Comparison of ENCODE assay signal across 8 cellular contexts in genomic region chr2:25161055-25161781, GRCh38. TPM values are rescaled to one million over a fixed set of nuclear protein-coding genes. Genes with fewer than 3 reads are reported as not detected.
DNase-seq lines count a peak whose midpoint lies in the region; ATAC-seq and TF ChIP-seq lines count a peak whose summit lies in the region.

No MANE protein-coding gene starts in this region.

- no peak overlapping the region for H3K4me3 ChIP-seq in MG63

- no peaks in the 10 kb centered on the region for H3K9me3 ChIP-seq in MG63

- TF ChIP-seq CTCF in GM13976 (IDR thresholded peaks at IDR 0.05; ENCODE audit: borderline replicate concordance, control extremely low read depth, extremely low read depth, insufficient read depth, missing control alignments): no peak

- peak; percentile 66 for DNase-seq in GM13976 (ENCODE audit: low spot score)
- peak; percentile 39 for DNase-seq in activated CD4-positive, CD25-positive, alpha-beta regulatory T cell treated with anti-CD3 and anti-CD28 coated beads, Interleukin-2, amount 50 U/mL, for 16 hours (ENCODE audit: low read depth, low spot score)
- peak in 1 of 2 donors; percentile 51 for DNase-seq in central memory CD8-positive, alpha-beta T cell (ENCODE audit: low spot score in 2 of 2)
- peak; percentile 64 for DNase-seq in mucosa of gallbladder (ENCODE audit: low spot score)
- DNase-seq in stimulated activated effector memory CD8-positive, alpha-beta T cell treated with anti-CD3 and anti-CD28 coated beads, Interleukin-12 subunit alpha, Interleukin-12 subunit beta, amount 100 ng/mL, for 72 hours (ENCODE audit: low spot score in 2 of 2): peak; percentile 42 to 67
- no peak for DNase-seq in NCI-H345 treated with DMSO at 0.1 percent for 48 hours (lab: John Stamatoyannopoulos, UW; ENCODE audit: unreplicated experiment)
- no peak for DNase-seq in MG63

- no peaks in the 10 kb centered on the region for H3K9me3 Mint-ChIP-seq in central memory CD8-positive, alpha-beta T cell
- H3K9me3 Mint-ChIP-seq in stimulated activated effector memory CD8-positive, alpha-beta T cell treated with anti-CD3 and anti-CD28 coated beads, Interleukin-12 subunit alpha, Interleukin-12 subunit beta, amount 100 ng/mL, for 72 hours: no peaks in the 10 kb centered on the region

- H3K36me3 Mint-ChIP-seq in central memory CD8-positive, alpha-beta T cell (ENCODE audit: insufficient read depth): peaks cover 5% of the 10 kb centered on the region
- H3K36me3 Mint-ChIP-seq in stimulated activated effector memory CD8-positive, alpha-beta T cell treated with anti-CD3 and anti-CD28 coated beads, Interleukin-12 subunit alpha, Interleukin-12 subunit beta, amount 100 ng/mL, for 72 hours: peaks cover 12% of the 10 kb centered on the region

- no peaks in the 10 kb centered on the region for H3K36me3 ChIP-seq in MG63

- peaks cover 2% of the 10 kb centered on the region; the same call in 1 of the 2 replicates for H3K27me3 ChIP-seq in MG63

- H3K27me3 Mint-ChIP-seq in central memory CD8-positive, alpha-beta T cell: peaks cover 2% of the 10 kb centered on the region

- ATAC-seq in central memory CD8-positive, alpha-beta T cell (replicated peaks; ENCODE audit: extremely low read depth, poor library complexity, severe bottlenecking): peak; percentile 43
- ATAC-seq in stimulated activated effector memory CD8-positive, alpha-beta T cell treated with anti-CD3 and anti-CD28 coated beads, Interleukin-12 subunit alpha, Interleukin-12 subunit beta, amount 100 ng/mL, for 72 hours: peak; percentile 82
- ATAC-seq in HG03139 (IDR thresholded peaks at IDR 0.05; ENCODE audit: unreplicated experiment): no peak

- in situ Hi-C loops in GM13976 (cut with MboI; ENCODE audit: low sequenced_read_pairs, unreplicated experiment): no loop called here

- peak overlapping the region; percentile 48 for H3K4me3 Mint-ChIP-seq in central memory CD8-positive, alpha-beta T cell
- peak overlapping the region; percentile 79 for H3K4me3 Mint-ChIP-seq in stimulated activated effector memory CD8-positive, alpha-beta T cell treated with anti-CD3 and anti-CD28 coated beads, Interleukin-12 subunit alpha, Interleukin-12 subunit beta, amount 100 ng/mL, for 72 hours

- H3K27ac Mint-ChIP-seq in central memory CD8-positive, alpha-beta T cell (ENCODE audit: low read depth): no peak overlapping the region
- H3K27ac Mint-ChIP-seq in stimulated activated effector memory CD8-positive, alpha-beta T cell treated with anti-CD3 and anti-CD28 coated beads, Interleukin-12 subunit alpha, Interleukin-12 subunit beta, amount 100 ng/mL, for 72 hours: peak overlapping the region; percentile 93

- H3K4me1 Mint-ChIP-seq in central memory CD8-positive, alpha-beta T cell: no peaks in the 10 kb centered on the region
- peaks cover 19% of the 10 kb centered on the region for H3K4me1 Mint-ChIP-seq in stimulated activated effector memory CD8-positive, alpha-beta T cell treated with anti-CD3 and anti-CD28 coated beads, Interleukin-12 subunit alpha, Interleukin-12 subunit beta, amount 100 ng/mL, for 72 hours

RNA-seq across cellular contexts. Expression of gene POMC, which starts 7.2 kb away (rescaled TPM):
- total RNA-seq in mucosa of gallbladder: 6.8 TPM
- total RNA-seq in MG63 (2014; rRNA removed; shearing (Covaris generic); ENCODE audit: low replicate concordance): not detected in 2 replicates

Comparison
In these comparisons a context has a peak if more than half of its experiments do, and no peak if none do; other contexts are left out.
1. DNase-seq: peak in GM13976 (single experiment), activated CD4-positive, CD25-positive, alpha-beta regulatory T cell treated with anti-CD3 and anti-CD28 coated beads, Interleukin-2, amount 50 U/mL, for 16 hours (single experiment), mucosa of gallbladder (single experiment) and stimulated activated effector memory CD8-positive, alpha-beta T cell treated with anti-CD3 and anti-CD28 coated beads, Interleukin-12 subunit alpha, Interleukin-12 subunit beta, amount 100 ng/mL, for 72 hours (2 of 2); none in NCI-H345 treated with DMSO at 0.1 percent for 48 hours (single experiment) and MG63 (single experiment).